ENCODE assay signal across 18 cellular contexts in genomic region chr12:130457215-130457614, GRCh38.
A peak's percentile ranks its signal among the peaks of the same experiment; 100 is the strongest.
DNase-seq lines count a peak whose midpoint lies in the region; ATAC-seq, FAIRE-seq and TF ChIP-seq lines count a peak whose summit lies in the region.
"Had no signal": no experiment of that assay in that cellular context is flagged by ENCODE, and none has a peak within 500 bp of the region (broad histone marks: within the 10 kb centered on the region; RNA-seq: fewer than 3 reads in every experiment).

No MANE protein-coding gene starts in this region.

- H3K4me2 ChIP-seq in K562 (ENCODE audit: insufficient read depth, low read length) = no peak overlapping the region
- H3K4me2 ChIP-seq: GM23338 had no signal

- no peak for TF ChIP-seq POLR2A in H54 (IDR thresholded peaks at IDR 0.05; ENCODE audit: low read depth, low read length)
- no peak for TF ChIP-seq POLR2A in K562 (conservative IDR thresholded peaks at IDR 0.05)

- no peaks in the 10 kb centered on the region for H3K9me3 ChIP-seq in K562 (replicated peaks; ENCODE audit: control insufficient read depth, insufficient read depth, low read depth, low read length)

- no TSS peak for BruUV-seq in K562 (replicated peaks; lab: Mats Ljungman, UMichigan)

- H3K36me3 ChIP-seq in K562 (ENCODE audit: control insufficient read depth, insufficient read depth, low read length) = no peaks in the 10 kb centered on the region

- no peak for ATAC-seq in K562
- ATAC-seq: GM23338, HepG2 had no signal

- H3K4me3 ChIP-seq in K562 = no peak overlapping the region
- H3K4me3 ChIP-seq: GM23338 had no signal

- no peak overlapping the region for H3K9ac ChIP-seq in K562 (ENCODE audit: insufficient read depth in 1 of 2, low read depth in 2 of 2, low read length in 2 of 2)

- CTCF ChIA-PET in K562 (lab: Yijun Ruan, JAX; ENCODE audit: low intra/inter-chr PET ratio) = no interaction called here

- TF ChIP-seq RAD21 in K562 (CRISPR knock-in tag; conservative IDR thresholded peaks at IDR 0.05 in 1 of 2, IDR thresholded peaks at IDR 0.05 in 1 of 2) = no peak

- peaks cover 7% of the 10 kb centered on the region; the same call in 1 of the 2 replicates for H4K20me1 ChIP-seq in K562 (replicated peaks; ENCODE audit: control insufficient read depth, insufficient read depth, low read length)

- H3K9me1 ChIP-seq in K562 (ENCODE audit: control insufficient read depth, insufficient read depth, low read length) = no peaks in the 10 kb centered on the region

- peak; percentile 66 for DNase-seq in DMS79 treated with DMSO at 0.1 percent for 48 hours (lab: John Stamatoyannopoulos, UW)
- DNase-seq in DMS79 (lab: John Stamatoyannopoulos, UW) = no peak
- peak; percentile 33 for DNase-seq in H54 (ENCODE audit: insufficient read length, low spot score)
- DNase-seq in K562 (ENCODE audit: extremely low read depth in 1 of 4, low spot score in 3 of 4) = peak in 3 of 4 experiments; percentile 25 to 32 (median 28)
- no peak for DNase-seq in ACHN
- no peak for DNase-seq in NCI-H187 treated with DMSO at 0.1 percent for 48 hours (lab: John Stamatoyannopoulos, UW)
- no peak for DNase-seq in frontal cortex (ENCODE audit: low spot score in 2 of 2)
- DNase-seq: CD4-positive, alpha-beta memory T cell; DMS153; GF-D8; H9 had no signal

- H3K79me2 ChIP-seq in K562 (ENCODE audit: control insufficient read depth, insufficient read depth, low read length) = no peaks in the 10 kb centered on the region

- no peaks in the 10 kb centered on the region for H3K4me1 ChIP-seq in K562 (replicated peaks in 1 of 2; ENCODE audit: control insufficient read depth in 2 of 2, insufficient read depth in 2 of 2, low read length in 2 of 2)

- TF ChIP-seq CTCF in K562 (IDR thresholded peaks at IDR 0.05 in 2 of 3, conservative IDR thresholded peaks at IDR 0.05 in 1 of 3; ENCODE audit: insufficient read depth in 2 of 3, low read depth in 1 of 3, low read length in 3 of 3) = no peak

- FAIRE-seq in H54 (lab: Jason Lieb, UNC) = no peak
- FAIRE-seq in K562 (lab: Jason Lieb, UNC) = no peak
- FAIRE-seq in frontal cortex (lab: Jason Lieb, UNC) = no peak
- FAIRE-seq: D721Med, GM18507, HepG2, HTR-8/SVneo had no signal

- intact Hi-C loops in K562 (cut with micrococcal nuclease) = no loop called here

- H3K27ac ChIP-seq in K562 (ENCODE audit: extremely low read depth, low read depth, low read length) = no peak overlapping the region
- H3K27ac ChIP-seq: 22Rv1, C4-2B had no signal

- POLR2A ChIA-PET in K562 (lab: Yijun Ruan, JAX) = no interaction called here

- in situ Hi-C loops in K562 (cut with MboI) = no loop called here
- in situ Hi-C loops in ACHN (cut with HindIII; ENCODE audit: low pct_ligation_motif_present, low pct_unique_long_range_greater_than_20kb, low sequenced_read_pairs) = no loop called here

- H2AFZ ChIP-seq in K562 (ENCODE audit: low read depth, low read length) = no peak overlapping the region
- H2AFZ ChIP-seq: GM23338 had no signal

- 1% methylated on average over 9 of the region's 9 CpGs for WGBS in K562 (ENCODE audit: insufficient coverage, low coverage, missing lambda C conversion rate)

- peaks cover 24 to 95% of the 10 kb centered on the region in 2 experiments; a peak in 4 of 5 replicates for H3K27me3 ChIP-seq in K562 (ENCODE audit: control insufficient read depth in 2 of 2, insufficient read depth in 2 of 2, low read length in 2 of 2)

- TF ChIP-seq EP300 in K562 (IDR thresholded peaks at IDR 0.05; ENCODE audit: low read length) = no peak

TF ChIP-seq in K562, 482 proteins besides CTCF, POLR2A, EP300 and RAD21:
- no peak for TF ChIP-seq NFIC (IDR thresholded peaks at IDR 0.05)
- TF ChIP-seq, protein P1, sequence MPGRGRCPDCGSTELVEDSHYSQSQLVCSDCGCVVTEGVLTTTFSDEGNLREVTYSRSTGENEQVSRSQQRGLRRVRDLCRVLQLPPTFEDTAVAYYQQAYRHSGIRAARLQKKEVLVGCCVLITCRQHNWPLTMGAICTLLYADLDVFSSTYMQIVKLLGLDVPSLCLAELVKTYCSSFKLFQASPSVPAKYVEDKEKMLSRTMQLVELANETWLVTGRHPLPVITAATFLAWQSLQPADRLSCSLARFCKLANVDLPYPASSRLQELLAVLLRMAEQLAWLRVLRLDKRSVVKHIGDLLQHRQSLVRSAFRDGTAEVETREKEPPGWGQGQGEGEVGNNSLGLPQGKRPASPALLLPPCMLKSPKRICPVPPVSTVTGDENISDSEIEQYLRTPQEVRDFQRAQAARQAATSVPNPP (IDR thresholded peaks at IDR 0.05; ENCODE audit: borderline replicate concordance, insufficient read depth, insufficient read length) = no peak
- no peak for TF ChIP-seq SREBF1 (IDR thresholded peaks at IDR 0.05; ENCODE audit: borderline replicate concordance, low read depth, low read length)
- no peak for TF ChIP-seq MYNN (IDR thresholded peaks at IDR 0.05)
- no peak for TF ChIP-seq MYNN (CRISPR knock-in tag; IDR thresholded peaks at IDR 0.05)
- no peak for TF ChIP-seq ZNF133 (CRISPR knock-in tag; IDR thresholded peaks at IDR 0.05)
- TF ChIP-seq, protein P2, sequence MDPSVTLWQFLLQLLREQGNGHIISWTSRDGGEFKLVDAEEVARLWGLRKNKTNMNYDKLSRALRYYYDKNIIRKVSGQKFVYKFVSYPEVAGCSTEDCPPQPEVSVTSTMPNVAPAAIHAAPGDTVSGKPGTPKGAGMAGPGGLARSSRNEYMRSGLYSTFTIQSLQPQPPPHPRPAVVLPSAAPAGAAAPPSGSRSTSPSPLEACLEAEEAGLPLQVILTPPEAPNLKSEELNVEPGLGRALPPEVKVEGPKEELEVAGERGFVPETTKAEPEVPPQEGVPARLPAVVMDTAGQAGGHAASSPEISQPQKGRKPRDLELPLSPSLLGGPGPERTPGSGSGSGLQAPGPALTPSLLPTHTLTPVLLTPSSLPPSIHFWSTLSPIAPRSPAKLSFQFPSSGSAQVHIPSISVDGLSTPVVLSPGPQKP (CRISPR knock-in tag; IDR thresholded peaks at IDR 0.05) = no peak
- no peak for TF ChIP-seq NR0B1 (IDR thresholded peaks at IDR 0.05; ENCODE audit: partially characterized antibody)
- TF ChIP-seq CAMTA2 (CRISPR knock-in tag; conservative IDR thresholded peaks at IDR 0.05) = no peak
- TF ChIP-seq ZNF431 (CRISPR knock-in tag; IDR thresholded peaks at IDR 0.05) = no peak
- TF ChIP-seq GTF2A2 (tag; IDR thresholded peaks at IDR 0.05) = no peak
- TF ChIP-seq BRF1 (IDR thresholded peaks at IDR 0.05; ENCODE audit: borderline replicate concordance, extremely low read depth, insufficient read length) = no peak
- TF ChIP-seq NR2C2 (CRISPR knock-in tag; IDR thresholded peaks at IDR 0.05) = no peak
- no peak for TF ChIP-seq NR2C2 (tag; IDR thresholded peaks at IDR 0.05)
- no peak for TF ChIP-seq SMAD1 (IDR thresholded peaks at IDR 0.05; ENCODE audit: low read depth, low read length, partially characterized antibody)
- TF ChIP-seq CBFA2T3 (IDR thresholded peaks at IDR 0.05) = no peak
- no peak for TF ChIP-seq SNIP1 (IDR thresholded peaks at IDR 0.05; ENCODE audit: low read depth)
- TF ChIP-seq SLC30A9 (CRISPR knock-in tag; IDR thresholded peaks at IDR 0.05) = no peak
- TF ChIP-seq ZNF239 (CRISPR knock-in tag; IDR thresholded peaks at IDR 0.05) = no peak

Comparison
In these comparisons a context has a peak if more than half of its experiments do, and no peak if none do; other contexts are left out.
1. DNase-seq: peak in DMS79 treated with DMSO at 0.1 percent for 48 hours (single experiment), H54 (single experiment) and K562 (3 of 4); none in DMS79 (single experiment), ACHN (single experiment), NCI-H187 treated with DMSO at 0.1 percent for 48 hours (single experiment) and frontal cortex (0 of 2).